Comparison of ENCODE assay signal across 29 cellular contexts in genomic region chr12:28512876-28513275, GRCh38.
"Had no signal": no experiment of that assay in that cellular context is flagged by ENCODE, and none has a peak within 500 bp of the region (broad histone marks: within the 10 kb centered on the region; RNA-seq: fewer than 3 reads in every experiment).

No MANE protein-coding gene starts in this region.

- H3K9ac ChIP-seq: SK-N-SH had no signal

- DNase-seq: activated B cell treated with CpG ODN at 0.5 μM for 24 hours; activated CD4-positive, alpha-beta memory T cell treated with anti-CD3 and anti-CD28 coated beads for 36 hours; activated CD4-positive, alpha-beta T cell treated with anti-CD3 and anti-CD28 coated beads for 4 hours; activated CD4-positive, alpha-beta T cell treated with anti-CD3 and anti-CD28 coated beads, Interleukin-2, amount 50 U/mL, for 1 hour; activated CD4-positive, CD25-positive, alpha-beta regulatory T cell treated with anti-CD3 and anti-CD28 coated beads, Interleukin-2, amount 50 U/mL, for 72 hours; activated CD8-positive, alpha-beta memory T cell treated with anti-CD3 and anti-CD28 coated beads, Interleukin-2, amount 50 U/mL, for 4 hours; activated effector memory CD4-positive, alpha-beta T cell treated with Interleukin-2 at 50 U/mL for 16 hours; activated naive CD4-positive, alpha-beta T cell treated with anti-CD3 and anti-CD28 coated beads, Interleukin-2, amount 10 ng/mL, durations not matched to agents 7 days and 5 days; activated naive CD8-positive, alpha-beta T cell treated with anti-CD3 and anti-CD28 coated beads, Interleukin-2, amount 50 U/mL, for 24 hours; activated T-cell treated with anti-CD3 and anti-CD28 coated beads, Interleukin-2, amount 50 U/mL, for 48 hours; amygdala; Kasumi-1; KG1; MG63; NCI-H1092; NCI-H1436 treated with DMSO at 0.1 percent for 48 hours; NCI-H1694 treated with DMSO at 0.1 percent for 48 hours; NCI-H2029; NCI-H345; NCI-H524 treated with DMSO at 0.1 percent for 48 hours; SHP77 treated with DMSO at 0.1 percent for 48 hours; SK-N-SH had no signal

- H3K4me1 ChIP-seq: ascending aorta, SJSA1 had no signal

- H3K9me3 Mint-ChIP-seq: activated naive CD4-positive, alpha-beta T cell treated with anti-CD3 and anti-CD28 coated beads, Interleukin-2, amount 10 ng/mL, durations not matched to agents 7 days and 5 days had no signal

- H3K36me3 Mint-ChIP-seq: activated naive CD4-positive, alpha-beta T cell treated with anti-CD3 and anti-CD28 coated beads, Interleukin-2, amount 10 ng/mL, durations not matched to agents 7 days and 5 days had no signal

- H3K27me3 ChIP-seq: ascending aorta, cardiac muscle cell, MG63, SJSA1 had no signal

- H3K27ac Mint-ChIP-seq: activated B cell treated with CpG ODN at 0.5 μM for 24 hours; activated CD4-positive, alpha-beta memory T cell treated with anti-CD3 and anti-CD28 coated beads for 36 hours; activated naive CD4-positive, alpha-beta T cell treated with anti-CD3 and anti-CD28 coated beads, Interleukin-2, amount 10 ng/mL, durations not matched to agents 7 days and 5 days; activated naive CD8-positive, alpha-beta T cell; activated naive CD8-positive, alpha-beta T cell treated with anti-CD3 and anti-CD28 coated beads, Interleukin-2, amount 50 U/mL, for 24 hours; T-helper 1 cell treated with Interleukin-12 subunit alpha and Interleukin-12 subunit beta and Interleukin-4 antibody, amounts not matched to agents 30 μg/mL and 1 μg/mL, for 36 hours; T-helper 2 cell treated with Interferon-gamma antibody and Interleukin-4, amounts not matched to agents 5 μg/mL and 100 μg/mL, for 36 hours had no signal

- ATAC-seq: activated naive CD8-positive, alpha-beta T cell treated with anti-CD3 and anti-CD28 coated beads, Interleukin-2, amount 50 U/mL, for 24 hours; Panc1 had no signal

- H3K27ac ChIP-seq: ascending aorta, cardiac muscle cell, SJSA1 had no signal

- H3K9me3 ChIP-seq: SJSA1, SK-N-SH had no signal

- H3K4me3 ChIP-seq: ascending aorta, cardiac muscle cell, MG63, SJSA1 had no signal

- H3K4me3 Mint-ChIP-seq: activated B cell treated with CpG ODN at 0.5 μM for 24 hours; activated CD4-positive, alpha-beta memory T cell treated with anti-CD3 and anti-CD28 coated beads for 36 hours; activated naive CD4-positive, alpha-beta T cell treated with anti-CD3 and anti-CD28 coated beads, Interleukin-2, amount 10 ng/mL, durations not matched to agents 7 days and 5 days; activated naive CD8-positive, alpha-beta T cell; activated naive CD8-positive, alpha-beta T cell treated with anti-CD3 and anti-CD28 coated beads, Interleukin-2, amount 50 U/mL, for 24 hours; T-helper 1 cell treated with Interleukin-12 subunit alpha and Interleukin-12 subunit beta and Interleukin-4 antibody, amounts not matched to agents 30 μg/mL and 1 μg/mL, for 36 hours; T-helper 2 cell treated with Interferon-gamma antibody and Interleukin-4, amounts not matched to agents 5 μg/mL and 100 μg/mL, for 36 hours had no signal

- H3K36me3 ChIP-seq: ascending aorta, cardiac muscle cell, MG63, SJSA1 had no signal

- H3K4me1 Mint-ChIP-seq: activated B cell treated with CpG ODN at 0.5 μM for 24 hours; activated naive CD4-positive, alpha-beta T cell treated with anti-CD3 and anti-CD28 coated beads, Interleukin-2, amount 10 ng/mL, durations not matched to agents 7 days and 5 days; activated naive CD8-positive, alpha-beta T cell treated with anti-CD3 and anti-CD28 coated beads, Interleukin-2, amount 50 U/mL, for 24 hours had no signal

- H3K27me3 Mint-ChIP-seq: activated B cell treated with CpG ODN at 0.5 μM for 24 hours; activated CD4-positive, alpha-beta memory T cell treated with anti-CD3 and anti-CD28 coated beads for 36 hours; activated naive CD4-positive, alpha-beta T cell treated with anti-CD3 and anti-CD28 coated beads, Interleukin-2, amount 10 ng/mL, durations not matched to agents 7 days and 5 days; activated naive CD8-positive, alpha-beta T cell; activated naive CD8-positive, alpha-beta T cell treated with anti-CD3 and anti-CD28 coated beads, Interleukin-2, amount 50 U/mL, for 24 hours had no signal
